ENCODE assay signal across 9 cellular contexts in the genomic region with DNA sequence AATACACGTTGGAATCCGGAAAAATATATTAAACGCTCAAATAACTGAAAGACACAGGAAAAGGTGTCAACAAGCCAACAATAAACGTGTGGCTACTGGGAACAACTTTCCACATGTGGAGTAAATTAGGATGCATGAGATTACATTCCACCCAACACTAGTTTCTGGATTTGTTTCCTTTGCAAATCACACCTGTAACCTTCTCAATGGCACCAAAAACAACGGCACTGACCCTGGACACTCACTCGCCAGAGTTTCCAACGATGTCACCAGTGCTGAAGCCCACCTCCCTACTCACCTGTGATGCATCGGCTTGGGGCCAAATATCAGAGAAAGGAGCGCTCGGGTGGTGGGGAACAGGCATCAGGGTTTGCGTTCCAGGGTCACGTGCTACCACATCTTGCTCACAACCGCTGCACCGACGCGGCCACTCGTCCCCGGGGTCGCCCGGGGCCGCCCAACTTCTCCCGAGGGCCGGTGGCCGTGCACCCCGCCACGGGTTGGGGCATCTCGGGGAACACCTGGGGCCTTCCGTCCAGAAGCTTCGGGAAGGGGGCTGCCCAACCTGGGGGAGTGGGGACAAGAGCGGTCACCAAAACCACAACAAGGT. TPM values are rescaled to one million over a fixed set of nuclear protein-coding genes. Genes with fewer than 3 reads are reported as not detected.
DNase-seq lines count a peak whose midpoint lies in the region; ATAC-seq and TF ChIP-seq lines count a peak whose summit lies in the region.
"Had no signal": no experiment of that assay in that cellular context is flagged by ENCODE, and none has a peak within 500 bp of the region (broad histone marks: within the 10 kb centered on the region; RNA-seq: fewer than 3 reads in every experiment).

No MANE protein-coding gene starts in this region.

- peaks cover 19% of the 10 kb centered on the region for H3K36me3 Mint-ChIP-seq in brain

- no peaks in the 10 kb centered on the region; the same call in 1 of the 2 replicates for H3K4me1 ChIP-seq in BE2C
- H3K4me1 ChIP-seq in SJCRH30 = no peaks in the 10 kb centered on the region

- H3K9me3 ChIP-seq in BE2C (no peaks in the 10 kb centered on the region), SJCRH30 (replicated peaks) (no peaks in the 10 kb centered on the region)

- TF ChIP-seq CTCF in BE2C (IDR thresholded peaks at IDR 0.05; ENCODE audit: low read depth, low read length) (no peak), brain (conservative IDR thresholded peaks at IDR 0.05) (no peak), kidney epithelial cell (IDR thresholded peaks at IDR 0.05; ENCODE audit: insufficient read depth, low read length, poor library complexity, severe bottlenecking) (no peak)

- H3K27ac Mint-ChIP-seq in brain = peak overlapping the region; percentile 84 to 96 (median 92)

- peaks cover 0 to 4% (median 0%) of the 10 kb centered on the region in 5 experiments for H3K9me3 Mint-ChIP-seq in brain

- no peaks in the 10 kb centered on the region for H3K27me3 ChIP-seq in BE2C
- no peaks in the 10 kb centered on the region for H3K27me3 ChIP-seq in SJCRH30
- H3K27me3 ChIP-seq in kidney epithelial cell (ENCODE audit: control insufficient read depth, insufficient read depth, low read length) = no peaks in the 10 kb centered on the region

- peak; percentile 46 for DNase-seq in BE2C
- DNase-seq in SJCRH30 = peak; percentile 10 to 21
- no peak for DNase-seq in kidney epithelial cell (ENCODE audit: low read depth)
- DNase-seq in stimulated activated CD4-positive, alpha-beta T cell treated with anti-CD3 and anti-CD28 coated beads, Interleukin-2, amount 100 ng/mL, for 24 hours = peak; percentile 44 to 48
- DNase-seq in GOT3 (lab: John Stamatoyannopoulos, UW) = no peak

- ATAC-seq in GM19324 (IDR thresholded peaks at IDR 0.05; ENCODE audit: low FRiP score, unreplicated experiment) (peak; percentile 22), HG03342 (IDR thresholded peaks at IDR 0.05; ENCODE audit: unreplicated experiment) (peak; percentile 19)

- H3K27me3 Mint-ChIP-seq in brain = peaks cover 14% of the 10 kb centered on the region

- H3K4me1 Mint-ChIP-seq in brain = peaks cover 37% of the 10 kb centered on the region

- peak overlapping the region; percentile 90 for H3K4me3 ChIP-seq in BE2C (ENCODE audit: low read depth, low read length)
- peak overlapping the region; percentile 89 for H3K4me3 ChIP-seq in SJCRH30
- H3K4me3 ChIP-seq in kidney epithelial cell (ENCODE audit: low read depth, low read length) = peak overlapping the region; percentile 85

- peaks cover 27% of the 10 kb centered on the region for H3K36me3 ChIP-seq in BE2C
- H3K36me3 ChIP-seq in SJCRH30 = peaks cover 23% of the 10 kb centered on the region
- H3K36me3 ChIP-seq in kidney epithelial cell (ENCODE audit: control insufficient read depth, insufficient read depth, low read length) = peaks cover 1% of the 10 kb centered on the region

- peak overlapping the region; percentile 55 for H3K27ac ChIP-seq in SJCRH30

- peak overlapping the region; percentile 91 to 95 (median 93) for H3K4me3 Mint-ChIP-seq in brain

RNA-seq across cellular contexts. Expression of a gene that starts 0.6 kb away (rescaled TPM):
- polyA plus RNA-seq in BE2C (2012; ENCODE audit: insufficient read depth, insufficient read length, low read depth) = 37.0 TPM
- 24.9 and 26.3 TPM in 2 replicates for total RNA-seq in SJCRH30 (2014; rRNA removed; shearing (Covaris generic))
- polyA plus RNA-seq in brain (ENCODE audit: insufficient read depth, low read depth, low replicate concordance) = 11.1 TPM
- 51.4 and 54.6 TPM in 2 replicates for total RNA-seq in kidney epithelial cell

RNA-seq across cellular contexts. Expression of a gene that starts 14.2 kb away (rescaled TPM):
- polyA plus RNA-seq in BE2C (2012; ENCODE audit: insufficient read depth, insufficient read length, low read depth) = not detected
- total RNA-seq in SJCRH30 (2014; rRNA removed; shearing (Covaris generic)) = not detected in 2 replicates
- not detected for polyA plus RNA-seq in brain (ENCODE audit: insufficient read depth, low read depth, low replicate concordance)
- not detected in 2 replicates for total RNA-seq in kidney epithelial cell
- total RNA-seq: NCI-H460 had no signal

Comparison
In these comparisons a context has a peak if more than half of its experiments do, and no peak if none do; other contexts are left out.
1. DNase-seq: peak in BE2C (single experiment), SJCRH30 (2 of 2) and stimulated activated CD4-positive, alpha-beta T cell treated with anti-CD3 and anti-CD28 coated beads, Interleukin-2, amount 100 ng/mL, for 24 hours (2 of 2); none in kidney epithelial cell (single experiment) and GOT3 (single experiment).
2. Peak in every context shown above with its lines, with median percentiles within 50 percentile points of each other: H3K4me3 ChIP-seq.